ENCODE assay signal across 8 cellular contexts in genomic region chr11:114317738-114318137, GRCh38. TPM values are rescaled to one million over a fixed set of nuclear protein-coding genes. Genes with fewer than 3 reads are reported as not detected.
DNase-seq lines count a peak whose midpoint lies in the region; ATAC-seq and TF ChIP-seq lines count a peak whose summit lies in the region.

No MANE protein-coding gene starts in this region.

- CTCF ChIA-PET in CD8-positive, alpha-beta T cell (lab: Charles Lee), result no interaction called here

- no peaks in the 10 kb centered on the region for H3K9me3 ChIP-seq in CD8-positive, alpha-beta T cell (ENCODE audit: low read length)
- H3K9me3 ChIP-seq in left lung, result no peaks in the 10 kb centered on the region

- H3K27ac ChIP-seq in CD8-positive, alpha-beta T cell (ENCODE audit: low read depth, low read length), result no peak overlapping the region
- peak overlapping the region; percentile 42 to 50 for H3K27ac ChIP-seq in left lung

- H3K4me1 Mint-ChIP-seq in CD8-positive, alpha-beta T cell (ENCODE audit: low read depth), result peaks cover 34% of the 10 kb centered on the region

- POLR2A ChIA-PET in CD8-positive, alpha-beta T cell (lab: Charles Lee), result no interaction called here

- no peak for TF ChIP-seq CTCF in CD8-positive, alpha-beta T cell (IDR thresholded peaks at IDR 0.05)
- TF ChIP-seq CTCF in LNCAP (IDR thresholded peaks at IDR 0.05) (0 out of 2 replicates have a peak, but pooled peaks have one; percentile 25), left lung (IDR thresholded peaks at IDR 0.05) (peak in 1 of 2 donors; percentile 20)

- H3K27me3 ChIP-seq in CD8-positive, alpha-beta T cell (ENCODE audit: insufficient read depth, low read length), result no peaks in the 10 kb centered on the region
- H3K27me3 ChIP-seq in left lung, result no peaks in the 10 kb centered on the region

- H3K4me3 Mint-ChIP-seq in CD8-positive, alpha-beta T cell, result no peak overlapping the region

- peaks cover 3% of the 10 kb centered on the region for H3K4me1 ChIP-seq in CD8-positive, alpha-beta T cell (ENCODE audit: insufficient read depth, low read length)
- peaks cover 44 to 52% of the 10 kb centered on the region in 2 donors for H3K4me1 ChIP-seq in left lung

- no peak for DNase-seq in CD8-positive, alpha-beta T cell
- DNase-seq in amniotic epithelial cell (ENCODE audit: low read depth) (peak; percentile 62), left lung (no peak), SKM-1 treated with dmso at 0.1 percent for 144 hours (lab: John Stamatoyannopoulos, UW; ENCODE audit: unreplicated experiment) (no peak), NCI-H1694 (lab: John Stamatoyannopoulos, UW) (no peak)

- H3K4me3 ChIP-seq in CD8-positive, alpha-beta T cell (ENCODE audit: low read depth, low read length), result no peak overlapping the region
- H3K4me3 ChIP-seq in left lung, result no peak overlapping the region

- peak overlapping the region; percentile 47 for H3K27ac Mint-ChIP-seq in CD8-positive, alpha-beta T cell

- H3K9me3 Mint-ChIP-seq in CD8-positive, alpha-beta T cell, result no peaks in the 10 kb centered on the region

- ATAC-seq in CD8-positive, alpha-beta T cell, result no peak
- ATAC-seq in left lung (peak; percentile 44), HG02763 (IDR thresholded peaks at IDR 0.05; ENCODE audit: unreplicated experiment) (no peak), HG02970 (IDR thresholded peaks at IDR 0.05; ENCODE audit: low FRiP score, unreplicated experiment) (no peak)

- no peaks in the 10 kb centered on the region for H3K36me3 ChIP-seq in CD8-positive, alpha-beta T cell (ENCODE audit: insufficient read depth, low read length)
- peaks cover 0 to 18% of the 10 kb centered on the region in 2 donors for H3K36me3 ChIP-seq in left lung

- intact Hi-C loops in CD8-positive, alpha-beta T cell (cut with DNase I, micrococcal nuclease), result no loop called here
- intact Hi-C loops in left lung (cut with DNase I), result no loop called here

- peaks cover 10% of the 10 kb centered on the region for H3K27me3 Mint-ChIP-seq in CD8-positive, alpha-beta T cell (ENCODE audit: low read depth)

- no peaks in the 10 kb centered on the region for H3K36me3 Mint-ChIP-seq in CD8-positive, alpha-beta T cell

RNA-seq across cellular contexts. Expression of gene NNMT, which starts 21.5 kb away (rescaled TPM):
- total RNA-seq in CD8-positive, alpha-beta T cell, result not detected
- total RNA-seq in left lung, result 100 to 1,000 TPM; 165 to 244 TPM

Comparison
In these comparisons a context has a peak if more than half of its experiments do, and no peak if none do; other contexts are left out.
1. RNA of gene NNMT, which starts 21.5 kb away (total RNA-seq): 165 to 244 TPM in left lung; not detected in CD8-positive, alpha-beta T cell; every median in the first group is over 100 times any median in the second.